Comparison of ENCODE assay signal across 10 cellular contexts in genomic region chr15:99682455-99682854, GRCh38. TPM values are rescaled to one million over a fixed set of nuclear protein-coding genes. Genes with fewer than 3 reads are reported as not detected.
DNase-seq lines count a peak whose midpoint lies in the region; ATAC-seq, FAIRE-seq and TF ChIP-seq lines count a peak whose summit lies in the region.
"Had no signal": no experiment of that assay in that cellular context is flagged by ENCODE, and none has a peak within 500 bp of the region (broad histone marks: within the 10 kb centered on the region; RNA-seq: fewer than 3 reads in every experiment).

No MANE protein-coding gene starts in this region.

- H3K36me3 Mint-ChIP-seq in astrocyte (ENCODE audit: low read depth, unreplicated experiment): peaks cover 30% of the 10 kb centered on the region

- peaks cover 7% of the 10 kb centered on the region for H3K9me3 Mint-ChIP-seq in astrocyte (ENCODE audit: unreplicated experiment)

- peaks cover 9% of the 10 kb centered on the region for H3K79me2 ChIP-seq in astrocyte (ENCODE audit: insufficient read depth, low read length)

- peak overlapping the region; percentile 54 for H3K4me2 ChIP-seq in astrocyte (ENCODE audit: low read length)

- no peaks in the 10 kb centered on the region for H3K27me3 ChIP-seq in astrocyte (ENCODE audit: insufficient read depth, low read length)
- H3K27me3 ChIP-seq in kidney epithelial cell (ENCODE audit: control insufficient read depth, insufficient read depth, low read length): no peaks in the 10 kb centered on the region

- no peak overlapping the region for H3K4me3 Mint-ChIP-seq in astrocyte (ENCODE audit: unreplicated experiment)

- H4K20me1 ChIP-seq in astrocyte (ENCODE audit: insufficient read depth, low read length): no peaks in the 10 kb centered on the region

- ATAC-seq in HG03378 (IDR thresholded peaks at IDR 0.05; ENCODE audit: unreplicated experiment): no peak
- ATAC-seq in HG03342 (IDR thresholded peaks at IDR 0.05; ENCODE audit: unreplicated experiment): no peak
- ATAC-seq in HG03095 (IDR thresholded peaks at IDR 0.05; ENCODE audit: unreplicated experiment): no peak

- H3K27me3 Mint-ChIP-seq in astrocyte (ENCODE audit: low read depth, unreplicated experiment): no peaks in the 10 kb centered on the region

- no peaks in the 10 kb centered on the region for H3K9me3 ChIP-seq in astrocyte (ENCODE audit: insufficient read depth, low read depth, low read length)

- H3K4me1 ChIP-seq in astrocyte (ENCODE audit: insufficient read depth, low read length): peaks cover 13% of the 10 kb centered on the region

- H2AFZ ChIP-seq in astrocyte (ENCODE audit: low read depth, low read length): no peak overlapping the region

- TF ChIP-seq CTCF in astrocyte (IDR thresholded peaks at IDR 0.05; ENCODE audit: insufficient read depth, low read depth, low read length) (no peak), kidney epithelial cell (IDR thresholded peaks at IDR 0.05; ENCODE audit: insufficient read depth, low read length, poor library complexity, severe bottlenecking) (no peak)

- H3K4me1 Mint-ChIP-seq in astrocyte (ENCODE audit: low read depth, unreplicated experiment): peaks cover 18% of the 10 kb centered on the region

- in situ Hi-C loops in ACHN (cut with HindIII; ENCODE audit: low pct_ligation_motif_present, low pct_unique_long_range_greater_than_20kb, low sequenced_read_pairs): no loop called here

- H3K4me3 ChIP-seq in astrocyte (ENCODE audit: insufficient read depth, low read depth, low read length) (no peak overlapping the region), kidney epithelial cell (ENCODE audit: low read depth, low read length) (no peak overlapping the region)

- peak overlapping the region; percentile 42 for H3K9ac ChIP-seq in astrocyte (ENCODE audit: low read length)

- H3K27ac ChIP-seq in astrocyte (ENCODE audit: low read depth, low read length): peak overlapping the region; percentile 71

- DNase-seq in ACHN (peak; percentile 64), HCEC 1CT (peak; percentile 67), astrocyte (ENCODE audit: low read depth) (peak; percentile 90), kidney epithelial cell (ENCODE audit: low read depth) (peak; percentile 85), nucleus accumbens (lab: John Stamatoyannopoulos, UW) (no peak)
- DNase-seq: NCI-H345; stimulated activated CD4-positive, alpha-beta T cell treated with anti-CD3 and anti-CD28 coated beads, Interleukin-4, amount 100 ng/mL, for 4 hours had no signal

- peak overlapping the region; percentile 71 for H3K27ac Mint-ChIP-seq in astrocyte (ENCODE audit: unreplicated experiment)

- H3K36me3 ChIP-seq in astrocyte (ENCODE audit: insufficient read depth, low read length) (peaks cover 10% of the 10 kb centered on the region), kidney epithelial cell (ENCODE audit: control insufficient read depth, insufficient read depth, low read length) (no peaks in the 10 kb centered on the region)

- no peak for FAIRE-seq in astrocyte (lab: Jason Lieb, UNC)

RNA-seq across cellular contexts. Expression of gene LYSMD4, which starts 50.8 kb away (rescaled TPM):
- total RNA-seq in astrocyte: 3.8 and 5.0 TPM in 2 replicates
- total RNA-seq in kidney epithelial cell: 7.9 and 24.8 TPM in 2 replicates

Comparison
In these comparisons a context has a peak if more than half of its experiments do, and no peak if none do; other contexts are left out.
1. DNase-seq: peak in ACHN (single experiment), HCEC 1CT (single experiment), astrocyte (single experiment) and kidney epithelial cell (single experiment); none in nucleus accumbens (0 of 56).